1 cellular context compared by ENCODE assay signal in genomic region chr20:14478126-14478525, GRCh38.
TF ChIP-seq lines count a peak whose summit lies in the region.

No MANE protein-coding gene starts in this region.

TF ChIP-seq in IMR-90, 13 proteins besides CTCF, POLR2A, EP300 and RAD21 (continued from another document):
- TF ChIP-seq, protein P1, sequence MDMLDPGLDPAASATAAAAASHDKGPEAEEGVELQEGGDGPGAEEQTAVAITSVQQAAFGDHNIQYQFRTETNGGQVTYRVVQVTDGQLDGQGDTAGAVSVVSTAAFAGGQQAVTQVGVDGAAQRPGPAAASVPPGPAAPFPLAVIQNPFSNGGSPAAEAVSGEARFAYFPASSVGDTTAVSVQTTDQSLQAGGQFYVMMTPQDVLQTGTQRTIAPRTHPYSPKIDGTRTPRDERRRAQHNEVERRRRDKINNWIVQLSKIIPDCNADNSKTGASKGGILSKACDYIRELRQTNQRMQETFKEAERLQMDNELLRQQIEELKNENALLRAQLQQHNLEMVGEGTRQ (IDR thresholded peaks at IDR 0.05; ENCODE audit: low read depth, low read length) = no peak
- no peak for TF ChIP-seq RFX5 (IDR thresholded peaks at IDR 0.05; ENCODE audit: low read depth, low read length)
- TF ChIP-seq FOS (IDR thresholded peaks at IDR 0.05; ENCODE audit: low read depth, low read length) = no peak
- no peak for TF ChIP-seq CEBPB (IDR thresholded peaks at IDR 0.05; ENCODE audit: low read depth, low read length)
- no peak for TF ChIP-seq SMC3 (IDR thresholded peaks at IDR 0.05; ENCODE audit: low read depth, low read length)
